In the genomic region with DNA sequence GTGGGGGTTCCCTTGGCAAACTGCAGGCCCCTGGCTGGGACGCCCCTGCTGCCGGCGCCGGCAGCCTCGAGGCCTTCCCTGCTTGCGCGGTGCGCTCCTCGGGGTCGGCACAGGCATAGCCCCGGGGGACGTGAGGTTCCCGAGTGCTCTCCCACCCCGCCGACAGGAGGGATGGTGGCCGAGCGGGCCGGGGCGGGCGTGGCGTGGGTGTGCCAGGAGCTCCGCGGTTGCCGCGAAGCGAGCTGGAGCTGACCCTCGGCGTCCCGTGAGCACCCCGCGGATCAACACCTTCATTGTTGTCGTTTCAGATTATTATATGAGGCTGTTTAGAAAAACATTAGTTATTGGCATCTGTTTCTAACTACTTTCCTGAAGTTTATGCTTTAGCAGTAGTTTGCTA, we compare ENCODE assay signal across 1 cellular context.
TF ChIP-seq lines count a peak whose summit lies in the region.

No MANE protein-coding gene starts in this region.

TF ChIP-seq in IMR-90, 13 proteins besides CTCF, POLR2A, EP300 and RAD21:
- peak; percentile 17; the same call in 1 of the 2 replicates for TF ChIP-seq BHLHE40 (IDR thresholded peaks at IDR 0.05; ENCODE audit: low read depth, low read length)
